ENCODE assay signal across 11 cellular contexts in genomic region chr9:78074385-78075291, GRCh38. TPM values are rescaled to one million over a fixed set of nuclear protein-coding genes. Genes with fewer than 3 reads are reported as not detected.
DNase-seq lines count a peak whose midpoint lies in the region; ATAC-seq, FAIRE-seq and TF ChIP-seq lines count a peak whose summit lies in the region.
"Had no signal": no experiment of that assay in that cellular context is flagged by ENCODE, and none has a peak within 500 bp of the region (broad histone marks: within the 10 kb centered on the region; RNA-seq: fewer than 3 reads in every experiment).

No MANE protein-coding gene starts in this region.

- H3K4me1 Mint-ChIP-seq in activated T-cell treated with anti-CD3 and anti-CD28 coated beads, Interleukin-2, amount 50 U/mL, for 4 hours (ENCODE audit: low read depth) = peaks cover 52% of the 10 kb centered on the region

- no peaks in the 10 kb centered on the region for H3K9me3 ChIP-seq in MG63

- peak; percentile 46 to 63 for ATAC-seq in activated T-cell treated with anti-CD3 and anti-CD28 coated beads, Interleukin-2, amount 50 U/mL, for 4 hours
- peak; percentile 40 for ATAC-seq in stimulated activated naive CD8-positive, alpha-beta T cell treated with anti-CD3 and anti-CD28 coated beads, Interleukin-15, Interleukin-2, amounts not matched to agents 100 U/mL and 50 U/mL, for 24 hours
- no peak for ATAC-seq in HG03159 (IDR thresholded peaks at IDR 0.05; ENCODE audit: unreplicated experiment)
- no peak for ATAC-seq in GM19328 (IDR thresholded peaks at IDR 0.05; ENCODE audit: unreplicated experiment)

- no peak for TF ChIP-seq CTCF in bronchial epithelial cell (IDR thresholded peaks at IDR 0.05; ENCODE audit: insufficient read depth, low read length, severe bottlenecking)

- H3K4me3 Mint-ChIP-seq in activated T-cell treated with anti-CD3 and anti-CD28 coated beads, Interleukin-2, amount 50 U/mL, for 4 hours = peak overlapping the region; percentile 46

- FAIRE-seq in bronchial epithelial cell (lab: Jason Lieb, UNC) = no peak

- H3K27me3 Mint-ChIP-seq in activated T-cell treated with anti-CD3 and anti-CD28 coated beads, Interleukin-2, amount 50 U/mL, for 4 hours (ENCODE audit: low read depth) = no peaks in the 10 kb centered on the region

- H3K4me3 ChIP-seq in bronchial epithelial cell (ENCODE audit: low read depth, low read length) (no peak overlapping the region), MG63 (no peak overlapping the region)

- no peaks in the 10 kb centered on the region for H3K36me3 Mint-ChIP-seq in activated T-cell treated with anti-CD3 and anti-CD28 coated beads, Interleukin-2, amount 50 U/mL, for 4 hours (ENCODE audit: insufficient read depth)
- H3K36me3 Mint-ChIP-seq: IgD-negative memory B cell had no signal

- H3K27me3 ChIP-seq in bronchial epithelial cell (ENCODE audit: control insufficient read depth, insufficient read depth, low read length) = no peaks in the 10 kb centered on the region
- no peaks in the 10 kb centered on the region for H3K27me3 ChIP-seq in MG63

- DNase-seq in activated T-cell treated with anti-CD3 and anti-CD28 coated beads, Interleukin-2, amount 50 U/mL, for 4 hours = no peak
- DNase-seq in activated T-cell treated with anti-CD3 and anti-CD28 coated beads for 4 hours (no peak), SK-MEL-5 (ENCODE audit: low read depth, low spot score) (peak; percentile 25), bronchial epithelial cell (ENCODE audit: low read depth) (peak; percentile 22), MG63 (no peak)
- DNase-seq in stimulated activated naive CD8-positive, alpha-beta T cell treated with anti-CD3 and anti-CD28 coated beads, Interleukin-15, Interleukin-2, amounts not matched to agents 100 U/mL and 50 U/mL, for 24 hours = peak; percentile 14
- DNase-seq: caudate nucleus had no signal

- H3K36me3 ChIP-seq in bronchial epithelial cell (ENCODE audit: control insufficient read depth, insufficient read depth, low read length) (no peaks in the 10 kb centered on the region), MG63 (no peaks in the 10 kb centered on the region)

- in situ Hi-C loops in SK-MEL-5 (cut with HindIII; ENCODE audit: low pct_unique_long_range_greater_than_20kb, low sequenced_read_pairs) = no loop called here

- peaks cover 20% of the 10 kb centered on the region for H3K9me3 Mint-ChIP-seq in activated T-cell treated with anti-CD3 and anti-CD28 coated beads, Interleukin-2, amount 50 U/mL, for 4 hours

RNA-seq across cellular contexts. Expression of gene GNAQ, which starts 43.0 kb away (rescaled TPM):
- 10 to 100 TPM; 18.2 to 20.1 (median 18.9) TPM for total RNA-seq in activated T-cell treated with anti-CD3 and anti-CD28 coated beads, Interleukin-2, amount 50 U/mL, for 4 hours
- 27.1 and 29.8 TPM in 2 replicates for total RNA-seq in SK-MEL-5 (2014; rRNA removed; shearing (Covaris generic))
- 22.1 and 28.4 TPM in 2 replicates for polyA plus RNA-seq in SK-MEL-5 (2015; cell fraction: cytosol; rRNA removed)
- polyA plus RNA-seq in SK-MEL-5 (2015; cell fraction: nucleus; rRNA removed) = 20.0 and 20.1 TPM in 2 replicates
- total RNA-seq in bronchial epithelial cell = 20.2 and 21.3 TPM in 2 replicates
- total RNA-seq in MG63 (2014; rRNA removed; shearing (Covaris generic); ENCODE audit: low replicate concordance) = 13.2 and 20.2 TPM in 2 replicates
- total RNA-seq: OCI-LY7 had no signal

Comparison
In these comparisons a context has a peak if more than half of its experiments do, and no peak if none do; other contexts are left out.
1. ATAC-seq: peak in activated T-cell treated with anti-CD3 and anti-CD28 coated beads, Interleukin-2, amount 50 U/mL, for 4 hours (2 of 2) and stimulated activated naive CD8-positive, alpha-beta T cell treated with anti-CD3 and anti-CD28 coated beads, Interleukin-15, Interleukin-2, amounts not matched to agents 100 U/mL and 50 U/mL, for 24 hours (single experiment); none in HG03159 (single experiment) and GM19328 (single experiment).
2. DNase-seq: peak in SK-MEL-5 (single experiment), bronchial epithelial cell (single experiment) and stimulated activated naive CD8-positive, alpha-beta T cell treated with anti-CD3 and anti-CD28 coated beads, Interleukin-15, Interleukin-2, amounts not matched to agents 100 U/mL and 50 U/mL, for 24 hours (single experiment); none in activated T-cell treated with anti-CD3 and anti-CD28 coated beads, Interleukin-2, amount 50 U/mL, for 4 hours (single experiment), activated T-cell treated with anti-CD3 and anti-CD28 coated beads for 4 hours (single experiment) and MG63 (single experiment).